ENCODE assay signal across 11 cellular contexts in the genomic region with DNA sequence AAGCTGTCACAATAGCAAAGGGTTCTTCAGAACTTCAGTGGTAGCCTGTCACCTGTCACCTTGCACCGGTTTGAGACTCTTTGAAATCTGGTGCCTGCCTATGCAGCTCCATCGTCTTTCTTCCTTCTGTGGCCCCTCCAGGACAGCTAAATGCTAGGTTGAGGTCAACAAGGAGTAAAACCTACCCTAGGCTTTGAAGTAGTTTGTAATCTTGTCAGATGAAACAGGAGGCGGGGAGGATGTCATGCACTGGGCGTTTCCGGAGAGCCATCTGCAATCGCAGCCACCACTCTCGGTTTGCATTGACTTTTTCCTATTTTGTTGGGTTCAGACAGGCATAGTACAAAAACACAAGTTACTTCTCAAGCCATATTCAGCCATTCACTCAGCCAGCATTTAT.
DNase-seq lines count a peak whose midpoint lies in the region; ATAC-seq and TF ChIP-seq lines count a peak whose summit lies in the region.
"Had no signal": no experiment of that assay in that cellular context is flagged by ENCODE, and none has a peak within 500 bp of the region (broad histone marks: within the 10 kb centered on the region; RNA-seq: fewer than 3 reads in every experiment).

No MANE protein-coding gene starts in this region.

- peak overlapping the region; percentile 83; the same call in 1 of the 2 replicates for H2AK5ac ChIP-seq in IMR-90 (ENCODE audit: low read depth, low read length)

- peak overlapping the region; percentile 72; the same call in 1 of the 2 replicates for H3K14ac ChIP-seq in IMR-90 (replicated peaks; ENCODE audit: low read depth, low read length)

- no peak overlapping the region for H2AFZ ChIP-seq in IMR-90 (replicated peaks; ENCODE audit: low read length, poor library complexity)

- H4K91ac ChIP-seq in IMR-90 (ENCODE audit: insufficient read depth, low read depth, low read length), result peak overlapping the region; percentile 74; the same call in 1 of the 2 replicates

- in situ Hi-C loops in IMR-90 (cut with MboI; ENCODE audit: low sequenced_read_pairs), result loop anchor here (10.0 kb wide), 1 partner anchor 852 kb away; the partner anchor contains the start of gene TRIB2

- peak overlapping the region; percentile 81 for H2BK120ac ChIP-seq in IMR-90 (ENCODE audit: low read depth, low read length)

- H3K56ac ChIP-seq in IMR-90 (ENCODE audit: extremely low read depth, insufficient read depth, low read length), result no peak overlapping the region

- H3K4me3 ChIP-seq in IMR-90 (ENCODE audit: insufficient read depth, low read depth, low read length), result no peak overlapping the region
- no peak overlapping the region for H3K4me3 ChIP-seq in right atrium auricular region

- H3K27ac ChIP-seq in IMR-90 (ENCODE audit: insufficient read depth, low read length) (no peak overlapping the region), right atrium auricular region (peak overlapping the region in 1 of 2 donors; percentile 33)
- H3K27ac ChIP-seq: WERI-Rb-1 had no signal

- H3K27me3 ChIP-seq in IMR-90 (ENCODE audit: control insufficient read depth, insufficient read depth, low read length) (no peaks in the 10 kb centered on the region; the same call in 1 of the 2 replicates), right atrium auricular region (no peaks in the 10 kb centered on the region)

- ATAC-seq in GM18505 (IDR thresholded peaks at IDR 0.05; ENCODE audit: unreplicated experiment) (peak; percentile 25), GM21529 (IDR thresholded peaks at IDR 0.05; ENCODE audit: unreplicated experiment) (peak; percentile 47), IMR-90 (ENCODE audit: low read depth) (no peak), memory B cell (ENCODE audit: low read depth) (no peak), sciatic nerve (no peak), HG03469 (IDR thresholded peaks at IDR 0.05; ENCODE audit: unreplicated experiment) (no peak)

- no TSS peak for BruUV-seq in IMR-90 (replicated peaks; lab: Mats Ljungman, UMichigan)

- H3K4me2 ChIP-seq in IMR-90 (ENCODE audit: low read depth, low read length), result no peak overlapping the region

- H3K18ac ChIP-seq in IMR-90 (ENCODE audit: low read depth, low read length), result no peak overlapping the region

- peak overlapping the region; percentile 3 for H3K27ac Mint-ChIP-seq in memory B cell
- H3K27ac Mint-ChIP-seq: stimulated activated naive CD8-positive, alpha-beta T cell treated with anti-CD3 and anti-CD28 coated beads, Interleukin-15, amount 100 ng/mL, for 72 hours had no signal

- no peaks in the 10 kb centered on the region for H3K79me1 ChIP-seq in IMR-90 (ENCODE audit: low read depth in 1 of 2, low read length in 2 of 2)

- H3K9me3 ChIP-seq in IMR-90 (ENCODE audit: control insufficient read depth, insufficient read depth, low read length) (peaks cover 11% of the 10 kb centered on the region; the same call in 1 of the 2 replicates), right atrium auricular region (no peaks in the 10 kb centered on the region)

- TF ChIP-seq CTCF in IMR-90 (conservative IDR thresholded peaks at IDR 0.05; ENCODE audit: low read depth, low read length), result no peak
- TF ChIP-seq CTCF in right atrium auricular region (IDR thresholded peaks at IDR 0.05), result no peak

- TF ChIP-seq RAD21 in IMR-90 (IDR thresholded peaks at IDR 0.05; ENCODE audit: low read length), result no peak

- dilution Hi-C loops in IMR-90 (cut with HindIII; ENCODE audit: low sequenced_read_pairs, unreplicated experiment), result no loop called here

- TF ChIP-seq POLR2A in GM18505 (IDR thresholded peaks at IDR 0.05; ENCODE audit: borderline replicate concordance, extremely low read depth, insufficient read depth, insufficient read length), result no peak
- no peak for TF ChIP-seq POLR2A in IMR-90 (IDR thresholded peaks at IDR 0.05; ENCODE audit: low read depth, low read length)

- H3K9ac ChIP-seq in IMR-90 (ENCODE audit: low read depth, low read length), result no peak overlapping the region

- peak overlapping the region; percentile 79 for H3K4me3 Mint-ChIP-seq in memory B cell

- peaks cover 6% of the 10 kb centered on the region for H3K36me3 Mint-ChIP-seq in memory B cell

- no peak overlapping the region; the same call in 1 of the 2 replicates for H4K5ac ChIP-seq in IMR-90 (ENCODE audit: low read depth, low read length)

- H3K27me3 Mint-ChIP-seq in memory B cell, result no peaks in the 10 kb centered on the region
- H3K27me3 Mint-ChIP-seq: stimulated activated naive CD8-positive, alpha-beta T cell treated with anti-CD3 and anti-CD28 coated beads, Interleukin-15, amount 100 ng/mL, for 72 hours had no signal

- CTCF ChIA-PET in IMR-90 (lab: Yijun Ruan, JAX), result interaction anchor here (0.5 to 1.3 kb wide), 2 partner anchors 579 to 1144 kb away, joined by 3 to 4 read pairs; no protein-coding TSS in a partner anchor

- peaks cover 70% of the 10 kb centered on the region for H3K4me1 Mint-ChIP-seq in memory B cell

- H3K4me1 ChIP-seq in IMR-90 (ENCODE audit: control insufficient read depth, insufficient read depth, low read length), result peaks cover 2% of the 10 kb centered on the region; the same call in 1 of the 2 replicates
- peaks cover 0 to 15% of the 10 kb centered on the region in 2 donors for H3K4me1 ChIP-seq in right atrium auricular region

- H3K36me3 ChIP-seq in IMR-90 (ENCODE audit: control insufficient read depth, insufficient read depth, low read length) (no peaks in the 10 kb centered on the region), right atrium auricular region (no peaks in the 10 kb centered on the region)
- H3K36me3 ChIP-seq: WERI-Rb-1 had no signal

- H3K23ac ChIP-seq in IMR-90 (ENCODE audit: low read depth, low read length), result no peak overlapping the region

- peak overlapping the region in 1 of 2 experiments; percentile 85; a peak in 1 of 4 replicates for H4K8ac ChIP-seq in IMR-90 (ENCODE audit: low read depth in 2 of 2, low read length in 2 of 2)

- H2BK20ac ChIP-seq in IMR-90 (ENCODE audit: low read depth, low read length), result peak overlapping the region; percentile 81; the same call in 1 of the 2 replicates

- intact Hi-C loops in IMR-90 (cut with micrococcal nuclease) (loop anchor here (1.0 to 5.0 kb wide), 7 partner anchors 188 to 1144 kb away; no protein-coding TSS in a partner anchor), sciatic nerve (cut with DNase I) (loop anchor here (5.0 to 10.0 kb wide), 2 partner anchors 462 to 854 kb away; partner anchors contain the start of gene TRIB2)

- no peaks in the 10 kb centered on the region for H3K9me1 ChIP-seq in IMR-90 (ENCODE audit: insufficient read depth, low read length)

- H2AK9ac ChIP-seq in IMR-90 (replicated peaks; ENCODE audit: low read depth, low read length, poor library complexity), result no peak overlapping the region

- peak overlapping the region; percentile 76; the same call in 1 of the 2 replicates for H3K4ac ChIP-seq in IMR-90 (ENCODE audit: low read depth, low read length)

- H4K20me1 ChIP-seq in IMR-90 (ENCODE audit: insufficient read depth, low read length), result no peaks in the 10 kb centered on the region

- POLR2A ChIA-PET in IMR-90 (lab: Charles Lee; ENCODE audit: unreplicated experiment), result no interaction called here

- peak overlapping the region; percentile 77; the same call in 1 of the 3 replicates for H2BK15ac ChIP-seq in IMR-90 (ENCODE audit: low read depth, low read length)

- DNase-seq in IMR-90 (no peak), memory B cell (ENCODE audit: low spot score in 2 of 2) (no peak), NCI-H146 treated with DMSO at 0.1 percent for 48 hours (lab: John Stamatoyannopoulos, UW; ENCODE audit: unreplicated experiment) (no peak), sciatic nerve (ENCODE audit: low spot score) (no peak), right atrium auricular region (ENCODE audit: low spot score) (no peak)
- DNase-seq: GF-D8 had no signal

- H3K9me3 Mint-ChIP-seq in memory B cell, result peaks cover 7% of the 10 kb centered on the region

- H2BK5ac ChIP-seq in IMR-90 (ENCODE audit: low read depth, low read length, poor library complexity, severe bottlenecking), result no peak overlapping the region

- WGBS in IMR-90 (ENCODE audit: extremely low coverage in 2 of 2, insufficient read length in 1 of 2), 2 experiments, result no CpG with 5 or more reads among the region's 7 CpGs

TF ChIP-seq in IMR-90, 13 proteins besides CTCF, POLR2A, EP300 and RAD21:
- TF ChIP-seq, protein P1, sequence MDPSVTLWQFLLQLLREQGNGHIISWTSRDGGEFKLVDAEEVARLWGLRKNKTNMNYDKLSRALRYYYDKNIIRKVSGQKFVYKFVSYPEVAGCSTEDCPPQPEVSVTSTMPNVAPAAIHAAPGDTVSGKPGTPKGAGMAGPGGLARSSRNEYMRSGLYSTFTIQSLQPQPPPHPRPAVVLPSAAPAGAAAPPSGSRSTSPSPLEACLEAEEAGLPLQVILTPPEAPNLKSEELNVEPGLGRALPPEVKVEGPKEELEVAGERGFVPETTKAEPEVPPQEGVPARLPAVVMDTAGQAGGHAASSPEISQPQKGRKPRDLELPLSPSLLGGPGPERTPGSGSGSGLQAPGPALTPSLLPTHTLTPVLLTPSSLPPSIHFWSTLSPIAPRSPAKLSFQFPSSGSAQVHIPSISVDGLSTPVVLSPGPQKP (IDR thresholded peaks at IDR 0.05; ENCODE audit: borderline replicate concordance, low read depth, low read length), result no peak
- TF ChIP-seq MAFK (IDR thresholded peaks at IDR 0.05; ENCODE audit: low read depth, low read length), result no peak
- TF ChIP-seq CEBPB (IDR thresholded peaks at IDR 0.05; ENCODE audit: low read depth, low read length), result no peak
- TF ChIP-seq MAZ (IDR thresholded peaks at IDR 0.05; ENCODE audit: borderline replicate concordance, low read depth, low read length), result no peak
- TF ChIP-seq BHLHE40 (IDR thresholded peaks at IDR 0.05; ENCODE audit: low read depth, low read length), result no peak
- TF ChIP-seq CHD1 (IDR thresholded peaks at IDR 0.05; ENCODE audit: low read depth, low read length), result no peak
- no peak for TF ChIP-seq NFE2L2 (IDR thresholded peaks at IDR 0.05; ENCODE audit: low read depth, low read length)
- no peak for TF ChIP-seq FOS (IDR thresholded peaks at IDR 0.05; ENCODE audit: low read depth, low read length)
- TF ChIP-seq, protein P2, sequence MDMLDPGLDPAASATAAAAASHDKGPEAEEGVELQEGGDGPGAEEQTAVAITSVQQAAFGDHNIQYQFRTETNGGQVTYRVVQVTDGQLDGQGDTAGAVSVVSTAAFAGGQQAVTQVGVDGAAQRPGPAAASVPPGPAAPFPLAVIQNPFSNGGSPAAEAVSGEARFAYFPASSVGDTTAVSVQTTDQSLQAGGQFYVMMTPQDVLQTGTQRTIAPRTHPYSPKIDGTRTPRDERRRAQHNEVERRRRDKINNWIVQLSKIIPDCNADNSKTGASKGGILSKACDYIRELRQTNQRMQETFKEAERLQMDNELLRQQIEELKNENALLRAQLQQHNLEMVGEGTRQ (IDR thresholded peaks at IDR 0.05; ENCODE audit: low read depth, low read length), result no peak
- TF ChIP-seq RFX5 (IDR thresholded peaks at IDR 0.05; ENCODE audit: low read depth, low read length), result no peak
- TF ChIP-seq RCOR1 (IDR thresholded peaks at IDR 0.05; ENCODE audit: insufficient replicate concordance, low read length), result no peak

Comparison
In these comparisons a context has a peak if more than half of its experiments do, and no peak if none do; other contexts are left out.
1. ATAC-seq: peak in GM18505 (single experiment) and GM21529 (single experiment); none in IMR-90 (single experiment), memory B cell (single experiment), sciatic nerve (single experiment) and HG03469 (single experiment).